In the genomic region with DNA sequence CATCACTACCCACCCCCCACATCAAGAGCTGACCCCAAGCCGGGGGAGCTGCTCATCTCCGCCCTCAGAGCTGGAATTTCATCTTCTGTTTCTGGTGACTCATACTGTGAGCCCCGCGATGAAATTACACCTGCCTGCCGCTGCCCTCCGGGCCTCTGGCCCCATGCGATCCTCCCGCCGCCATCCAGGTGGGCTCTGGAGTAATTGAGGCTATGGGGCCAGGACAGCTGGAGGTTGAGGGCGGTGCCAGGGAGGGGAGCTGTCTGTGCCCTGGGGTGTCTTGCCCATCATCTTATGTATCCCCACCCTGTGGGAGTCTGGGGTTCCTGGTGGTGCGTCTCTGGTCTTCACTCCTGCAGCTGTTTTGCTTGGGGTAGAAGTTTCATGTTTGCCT, we compare ENCODE assay signal across 1 cellular context.
TF ChIP-seq lines count a peak whose summit lies in the region.

No MANE protein-coding gene starts in this region.

TF ChIP-seq in HEK293, 187 proteins besides CTCF, POLR2A, EP300 and RAD21 (continued from another document):
- TF ChIP-seq, protein P1, sequence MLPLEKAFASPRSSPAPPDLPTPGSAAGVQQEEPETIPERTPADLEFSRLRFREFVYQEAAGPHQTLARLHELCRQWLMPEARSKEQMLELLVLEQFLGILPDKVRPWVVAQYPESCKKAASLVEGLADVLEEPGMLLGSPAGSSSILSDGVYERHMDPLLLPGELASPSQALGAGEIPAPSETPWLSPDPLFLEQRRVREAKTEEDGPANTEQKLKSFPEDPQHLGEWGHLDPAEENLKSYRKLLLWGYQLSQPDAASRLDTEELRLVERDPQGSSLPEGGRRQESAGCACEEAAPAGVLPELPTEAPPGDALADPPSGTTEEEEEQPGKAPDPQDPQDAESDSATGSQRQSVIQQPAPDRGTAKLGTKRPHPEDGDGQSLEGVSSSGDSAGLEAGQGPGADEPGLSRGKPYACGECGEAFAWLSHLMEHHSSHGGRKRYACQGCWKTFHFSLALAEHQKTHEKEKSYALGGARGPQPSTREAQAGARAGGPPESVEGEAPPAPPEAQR (tag by site-specific recombination; IDR thresholded peaks at IDR 0.05) = no peak
- TF ChIP-seq ZNF785 (tag by site-specific recombination; IDR thresholded peaks at IDR 0.05) = no peak
